ENCODE assay signal across 8 cellular contexts in genomic region chr1:39270368-39270767, GRCh38.
A peak's percentile ranks its signal among the peaks of the same experiment; 100 is the strongest.
DNase-seq lines count a peak whose midpoint lies in the region; ATAC-seq and TF ChIP-seq lines count a peak whose summit lies in the region.

No MANE protein-coding gene starts in this region.

- H3K27ac Mint-ChIP-seq in activated CD4-positive, alpha-beta T cell treated with anti-CD3 and anti-CD28 coated beads, Interleukin-2, amount 10 ng/mL, durations not matched to agents 24 days and 14 days = peak overlapping the region; percentile 48
- H3K27ac Mint-ChIP-seq in activated T-helper 17 cell treated with anti-CD3 and anti-CD28 coated beads, Interleukin-2, amount 50 U/mL, for 72 hours = peak overlapping the region; percentile 71

- no peak for TF ChIP-seq POLR2A in suprapubic skin (IDR thresholded peaks at IDR 0.05)

- TF ChIP-seq EP300 in suprapubic skin (IDR thresholded peaks at IDR 0.05) = no peak

- ATAC-seq in activated T-helper 17 cell treated with anti-CD3 and anti-CD28 coated beads, Interleukin-2, amount 50 U/mL, for 72 hours (replicated peaks) = no peak

- H3K4me1 Mint-ChIP-seq in activated CD4-positive, alpha-beta T cell treated with anti-CD3 and anti-CD28 coated beads, Interleukin-2, amount 10 ng/mL, durations not matched to agents 24 days and 14 days = peaks cover 50% of the 10 kb centered on the region
- H3K4me1 Mint-ChIP-seq in activated T-helper 17 cell treated with anti-CD3 and anti-CD28 coated beads, Interleukin-2, amount 50 U/mL, for 72 hours = peaks cover 72% of the 10 kb centered on the region

- H3K4me3 ChIP-seq in iPS-18a (ENCODE audit: low read length) (peak overlapping the region; percentile 29), suprapubic skin (peak overlapping the region; percentile 39)

- intact Hi-C loops in activated CD4-positive, alpha-beta T cell treated with anti-CD3 and anti-CD28 coated beads, Interleukin-2, amount 10 ng/mL, durations not matched to agents 24 days and 14 days (cut with micrococcal nuclease) = no loop called here

- no peak for DNase-seq in activated CD4-positive, alpha-beta T cell treated with anti-CD3 and anti-CD28 coated beads, Interleukin-2, amount 10 ng/mL, durations not matched to agents 24 days and 14 days
- no peak for DNase-seq in activated CD4-positive, alpha-beta T cell treated with anti-CD3 and anti-CD28 coated beads, Interleukin-2, amount 50 U/mL, for 4 hours
- no peak for DNase-seq in suprapubic skin (ENCODE audit: low spot score in 2 of 2)
- DNase-seq in DMS153 treated with DMSO at 0.1 percent for 48 hours (lab: John Stamatoyannopoulos, UW; ENCODE audit: unreplicated experiment) = no peak
- no peak for DNase-seq in NCI-H1436 (lab: John Stamatoyannopoulos, UW)
- no peak for DNase-seq in COLO668 (lab: John Stamatoyannopoulos, UW; ENCODE audit: unreplicated experiment)

- TF ChIP-seq CTCF in suprapubic skin (IDR thresholded peaks at IDR 0.05) = no peak

- H3K27me3 ChIP-seq in iPS-18a (ENCODE audit: control insufficient read depth, insufficient read depth, low read length) = no peaks in the 10 kb centered on the region
- H3K27me3 ChIP-seq in suprapubic skin = no peaks in the 10 kb centered on the region

- H3K36me3 Mint-ChIP-seq in activated CD4-positive, alpha-beta T cell treated with anti-CD3 and anti-CD28 coated beads, Interleukin-2, amount 10 ng/mL, durations not matched to agents 24 days and 14 days (ENCODE audit: low read depth) = peaks cover 16% of the 10 kb centered on the region
- peaks cover 51% of the 10 kb centered on the region for H3K36me3 Mint-ChIP-seq in activated T-helper 17 cell treated with anti-CD3 and anti-CD28 coated beads, Interleukin-2, amount 50 U/mL, for 72 hours (ENCODE audit: low read depth)

- H3K9ac ChIP-seq in iPS-18a (ENCODE audit: low read length) = no peak overlapping the region

- H3K4me3 Mint-ChIP-seq in activated CD4-positive, alpha-beta T cell treated with anti-CD3 and anti-CD28 coated beads, Interleukin-2, amount 10 ng/mL, durations not matched to agents 24 days and 14 days = peak overlapping the region; percentile 10
- H3K4me3 Mint-ChIP-seq in activated T-helper 17 cell treated with anti-CD3 and anti-CD28 coated beads, Interleukin-2, amount 50 U/mL, for 72 hours = peak overlapping the region; percentile 72

- no peaks in the 10 kb centered on the region for H3K9me3 ChIP-seq in iPS-18a (ENCODE audit: control insufficient read depth, low read depth, low read length)
- H3K9me3 ChIP-seq in suprapubic skin = no peaks in the 10 kb centered on the region

- H3K36me3 ChIP-seq in iPS-18a (ENCODE audit: control insufficient read depth, low read depth, low read length) (no peaks in the 10 kb centered on the region), suprapubic skin (no peaks in the 10 kb centered on the region)

- H3K4me1 ChIP-seq in iPS-18a (ENCODE audit: control insufficient read depth, low read depth, low read length) (peaks cover 52% of the 10 kb centered on the region), suprapubic skin (peaks cover 79% of the 10 kb centered on the region)

- peak overlapping the region; percentile 40 for H3K27ac ChIP-seq in iPS-18a (ENCODE audit: low read length)
- peak overlapping the region; percentile 19 for H3K27ac ChIP-seq in suprapubic skin

- H3K9me3 Mint-ChIP-seq in activated CD4-positive, alpha-beta T cell treated with anti-CD3 and anti-CD28 coated beads, Interleukin-2, amount 10 ng/mL, durations not matched to agents 24 days and 14 days = no peaks in the 10 kb centered on the region
- H3K9me3 Mint-ChIP-seq in activated T-helper 17 cell treated with anti-CD3 and anti-CD28 coated beads, Interleukin-2, amount 50 U/mL, for 72 hours = no peaks in the 10 kb centered on the region

- no peaks in the 10 kb centered on the region for H3K27me3 Mint-ChIP-seq in activated CD4-positive, alpha-beta T cell treated with anti-CD3 and anti-CD28 coated beads, Interleukin-2, amount 10 ng/mL, durations not matched to agents 24 days and 14 days
- no peaks in the 10 kb centered on the region for H3K27me3 Mint-ChIP-seq in activated T-helper 17 cell treated with anti-CD3 and anti-CD28 coated beads, Interleukin-2, amount 50 U/mL, for 72 hours
